In the genomic region with DNA sequence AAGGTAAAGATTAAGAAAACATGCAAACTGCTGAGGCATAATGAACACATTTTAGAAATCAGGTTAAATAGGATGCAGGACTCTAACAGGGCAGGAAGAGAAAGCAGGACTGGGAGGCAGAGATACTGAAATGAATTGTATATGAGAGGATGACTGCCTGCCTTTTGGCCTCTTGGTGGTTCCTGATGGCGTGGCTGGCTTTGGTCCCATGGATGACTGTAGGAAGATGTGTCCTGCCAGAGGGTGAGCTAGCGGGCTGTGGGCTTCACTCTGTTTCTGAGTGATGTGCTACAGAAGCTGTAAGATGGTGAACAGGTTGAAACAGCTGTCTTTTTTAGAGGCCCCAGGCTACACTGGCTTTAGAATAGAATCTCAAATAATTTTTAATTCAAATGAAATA, we compare ENCODE assay signal across 1 cellular context.
TF ChIP-seq lines count a peak whose summit lies in the region.

No MANE protein-coding gene starts in this region.

TF ChIP-seq in SK-N-SH, 30 proteins besides CTCF, POLR2A, EP300 and RAD21 (continued from another document):
- TF ChIP-seq FOXJ3 (CRISPR knock-in tag; IDR thresholded peaks at IDR 0.05) (no peak), MXI1 (IDR thresholded peaks at IDR 0.05; ENCODE audit: low read depth, low read length) (no peak), MEF2A (IDR thresholded peaks at IDR 0.05; ENCODE audit: borderline replicate concordance, low read depth) (no peak), JUND (IDR thresholded peaks at IDR 0.05) (no peak), RCOR1 (IDR thresholded peaks at IDR 0.05; ENCODE audit: low read length) (no peak)
- TF ChIP-seq, protein P1, sequence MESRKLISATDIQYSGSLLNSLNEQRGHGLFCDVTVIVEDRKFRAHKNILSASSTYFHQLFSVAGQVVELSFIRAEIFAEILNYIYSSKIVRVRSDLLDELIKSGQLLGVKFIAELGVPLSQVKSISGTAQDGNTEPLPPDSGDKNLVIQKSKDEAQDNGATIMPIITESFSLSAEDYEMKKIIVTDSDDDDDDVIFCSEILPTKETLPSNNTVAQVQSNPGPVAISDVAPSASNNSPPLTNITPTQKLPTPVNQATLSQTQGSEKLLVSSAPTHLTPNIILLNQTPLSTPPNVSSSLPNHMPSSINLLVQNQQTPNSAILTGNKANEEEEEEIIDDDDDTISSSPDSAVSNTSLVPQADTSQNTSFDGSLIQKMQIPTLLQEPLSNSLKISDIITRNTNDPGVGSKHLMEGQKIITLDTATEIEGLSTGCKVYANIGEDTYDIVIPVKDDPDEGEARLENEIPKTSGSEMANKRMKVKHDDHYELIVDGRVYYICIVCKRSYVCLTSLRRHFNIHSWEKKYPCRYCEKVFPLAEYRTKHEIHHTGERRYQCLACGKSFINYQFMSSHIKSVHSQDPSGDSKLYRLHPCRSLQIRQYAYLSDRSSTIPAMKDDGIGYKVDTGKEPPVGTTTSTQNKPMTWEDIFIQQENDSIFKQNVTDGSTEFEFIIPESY (IDR thresholded peaks at IDR 0.05; ENCODE audit: borderline replicate concordance, low read depth): no peak
